In the genomic region with DNA sequence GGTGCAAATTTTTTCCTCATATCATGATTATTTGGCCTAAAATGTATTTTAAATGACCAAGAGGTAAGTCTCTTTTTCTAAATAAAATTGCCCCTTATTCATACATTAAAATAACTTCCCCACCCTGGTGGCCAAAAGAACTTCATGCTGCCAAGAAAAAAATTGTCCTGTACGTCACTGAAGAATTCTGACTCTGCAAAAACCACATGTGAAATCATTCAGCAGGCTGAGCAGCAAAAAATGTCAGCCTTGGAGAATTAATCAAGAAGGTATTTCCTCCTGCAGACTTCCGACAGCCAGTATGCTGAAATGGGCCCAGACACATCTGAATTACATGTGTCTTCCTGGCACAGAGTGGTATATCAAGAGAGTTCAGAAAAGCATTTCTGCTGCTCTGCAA, we compare ENCODE assay signal across 15 cellular contexts.
DNase-seq lines count a peak whose midpoint lies in the region; ATAC-seq and TF ChIP-seq lines count a peak whose summit lies in the region.
"Had no signal": no experiment of that assay in that cellular context is flagged by ENCODE, and none has a peak within 500 bp of the region (broad histone marks: within the 10 kb centered on the region; RNA-seq: fewer than 3 reads in every experiment).

No MANE protein-coding gene starts in this region.

- no peak overlapping the region for H2AFZ ChIP-seq in IMR-90 (replicated peaks; ENCODE audit: low read length, poor library complexity)

- no peaks in the 10 kb centered on the region for H3K27me3 ChIP-seq in IMR-90 (ENCODE audit: control insufficient read depth, insufficient read depth, low read length)
- no peaks in the 10 kb centered on the region for H3K27me3 ChIP-seq in effector memory CD4-positive, alpha-beta T cell (replicated peaks; ENCODE audit: control insufficient read depth, insufficient read depth, low read length, poor library complexity, severe bottlenecking)
- H3K27me3 ChIP-seq: BLaER1 had no signal

- H3K18ac ChIP-seq in IMR-90 (ENCODE audit: low read depth, low read length): no peak overlapping the region

- no peak overlapping the region for H3K9ac ChIP-seq in IMR-90 (ENCODE audit: low read depth, low read length)
- H3K9ac ChIP-seq: BLaER1 had no signal

- H3K79me1 ChIP-seq in IMR-90 (ENCODE audit: low read depth in 1 of 2, low read length in 2 of 2): no peaks in the 10 kb centered on the region

- POLR2A ChIA-PET in IMR-90 (lab: Charles Lee; ENCODE audit: unreplicated experiment): no interaction called here

- H2BK5ac ChIP-seq in IMR-90 (ENCODE audit: low read depth, low read length, poor library complexity, severe bottlenecking): no peak overlapping the region

- ATAC-seq in IMR-90 (ENCODE audit: low read depth): peak; percentile 27
- ATAC-seq: activated CD8-positive, alpha-beta T cell treated with anti-CD3 and anti-CD28 coated beads for 36 hours had no signal

- DNase-seq in AG09309 (ENCODE audit: low read depth): peak; percentile 82
- peak; percentile 72 for DNase-seq in IMR-90
- peak; percentile 70 for DNase-seq in dedifferentiated amniotic fluid mesenchymal stem cell (ENCODE audit: extremely low spot score)
- DNase-seq in left kidney (ENCODE audit: low read depth, low spot score): peak; percentile 18
- DNase-seq in middle frontal gyrus (ENCODE audit: extremely low spot score, low spot score): no peak
- DNase-seq in effector memory CD4-positive, alpha-beta T cell: no peak
- no peak for DNase-seq in T-helper 1 cell
- DNase-seq in activated T-cell treated with anti-CD3 and anti-CD28 coated beads, Interleukin-2, amount 50 U/mL, for 1 hour: no peak
- DNase-seq: activated CD8-positive, alpha-beta T cell treated with anti-CD3 and anti-CD28 coated beads for 36 hours; activated naive CD4-positive, alpha-beta T cell; glutamatergic neuron; occipital lobe; stimulated activated CD8-positive, alpha-beta memory T cell treated with anti-CD3 and anti-CD28 coated beads, Interleukin-4, amount 100 ng/mL, for 48 hours; T-helper 9 cell had no signal

- H3K27ac ChIP-seq in IMR-90 (ENCODE audit: insufficient read depth, low read length): no peak overlapping the region
- H3K27ac ChIP-seq in effector memory CD4-positive, alpha-beta T cell (ENCODE audit: insufficient read depth, low read length, poor library complexity, severe bottlenecking): no peak overlapping the region
- H3K27ac ChIP-seq: BLaER1 had no signal

- no peak overlapping the region for H4K5ac ChIP-seq in IMR-90 (ENCODE audit: low read depth, low read length)

- H2BK120ac ChIP-seq in IMR-90 (ENCODE audit: low read depth, low read length): no peak overlapping the region

- no peak overlapping the region for H2BK15ac ChIP-seq in IMR-90 (ENCODE audit: low read depth, low read length)

- TF ChIP-seq RAD21 in IMR-90 (IDR thresholded peaks at IDR 0.05; ENCODE audit: low read length): no peak

- TF ChIP-seq CTCF in AG09309 (IDR thresholded peaks at IDR 0.05; ENCODE audit: control insufficient read depth, insufficient read depth, low read depth, low read length, missing control alignments) (no peak), IMR-90 (conservative IDR thresholded peaks at IDR 0.05; ENCODE audit: low read depth, low read length) (no peak)

- H2BK20ac ChIP-seq in IMR-90 (ENCODE audit: low read depth, low read length): no peak overlapping the region

- H3K4ac ChIP-seq in IMR-90 (ENCODE audit: low read depth, low read length): no peak overlapping the region

- dilution Hi-C loops in IMR-90 (cut with HindIII; ENCODE audit: low sequenced_read_pairs, unreplicated experiment): no loop called here

- no peaks in the 10 kb centered on the region for H4K20me1 ChIP-seq in IMR-90 (ENCODE audit: insufficient read depth, low read length)
- H4K20me1 ChIP-seq: BLaER1 had no signal

- no TSS peak for BruUV-seq in IMR-90 (replicated peaks; lab: Mats Ljungman, UMichigan)

- CTCF ChIA-PET in IMR-90 (lab: Yijun Ruan, JAX): no interaction called here

- H3K9me1 ChIP-seq in IMR-90 (ENCODE audit: insufficient read depth, low read length): no peaks in the 10 kb centered on the region

- WGBS in IMR-90 (ENCODE audit: extremely low coverage in 2 of 2, insufficient read length in 1 of 2), 2 experiments: 0% methylated on average over 1 of the region's 2 CpGs; no CpG with 5 or more reads in 1 of the 2 experiments

- no peak overlapping the region for H3K56ac ChIP-seq in IMR-90 (ENCODE audit: extremely low read depth, insufficient read depth, low read length)

- no peak overlapping the region for H4K91ac ChIP-seq in IMR-90 (ENCODE audit: insufficient read depth, low read depth, low read length)

- intact Hi-C loops in IMR-90 (cut with micrococcal nuclease): no loop called here

- no peaks in the 10 kb centered on the region for H3K9me3 ChIP-seq in IMR-90 (ENCODE audit: control insufficient read depth, insufficient read depth, low read length)
- H3K9me3 ChIP-seq in effector memory CD4-positive, alpha-beta T cell (ENCODE audit: control insufficient read depth, low read length): no peaks in the 10 kb centered on the region

- in situ Hi-C loops in IMR-90 (cut with MboI; ENCODE audit: low sequenced_read_pairs): no loop called here

- no peak overlapping the region for H3K23ac ChIP-seq in IMR-90 (ENCODE audit: low read depth, low read length)

- H3K36me3 ChIP-seq in IMR-90 (ENCODE audit: control insufficient read depth, insufficient read depth, low read length): no peaks in the 10 kb centered on the region
- H3K36me3 ChIP-seq in effector memory CD4-positive, alpha-beta T cell (ENCODE audit: control insufficient read depth, insufficient read depth, low read length): no peaks in the 10 kb centered on the region
- H3K36me3 ChIP-seq: BLaER1 had no signal

- no peak overlapping the region for H3K4me3 ChIP-seq in AG09309 (ENCODE audit: control insufficient read depth, low read depth, low read length)
- no peak overlapping the region for H3K4me3 ChIP-seq in IMR-90 (ENCODE audit: insufficient read depth, low read depth, low read length)
- H3K4me3 ChIP-seq in effector memory CD4-positive, alpha-beta T cell (ENCODE audit: insufficient read depth, low read depth, low read length, poor library complexity, severe bottlenecking): no peak overlapping the region
- H3K4me3 ChIP-seq: BLaER1 had no signal

- H2AK9ac ChIP-seq in IMR-90 (replicated peaks; ENCODE audit: low read depth, low read length, poor library complexity): no peak overlapping the region

- no peak overlapping the region for H3K14ac ChIP-seq in IMR-90 (replicated peaks; ENCODE audit: low read depth, low read length)

- H3K4me1 ChIP-seq in IMR-90 (ENCODE audit: control insufficient read depth, insufficient read depth, low read length): peaks cover 3% of the 10 kb centered on the region
- H3K4me1 ChIP-seq in effector memory CD4-positive, alpha-beta T cell (ENCODE audit: control insufficient read depth, insufficient read depth, low read length, poor library complexity, severe bottlenecking): no peaks in the 10 kb centered on the region

- no peak overlapping the region for H4K8ac ChIP-seq in IMR-90 (ENCODE audit: low read depth in 2 of 2, low read length in 2 of 2)

- H2AK5ac ChIP-seq in IMR-90 (ENCODE audit: low read depth, low read length): no peak overlapping the region

- no peak for TF ChIP-seq POLR2A in IMR-90 (IDR thresholded peaks at IDR 0.05; ENCODE audit: low read depth, low read length)

- no peak overlapping the region for H3K4me2 ChIP-seq in IMR-90 (ENCODE audit: low read depth, low read length)
- H3K4me2 ChIP-seq: BLaER1 had no signal

TF ChIP-seq in IMR-90, 13 proteins besides CTCF, POLR2A, EP300 and RAD21:
- TF ChIP-seq MAFK (IDR thresholded peaks at IDR 0.05; ENCODE audit: low read depth, low read length) (peak; percentile 54), CEBPB (IDR thresholded peaks at IDR 0.05; ENCODE audit: low read depth, low read length) (no peak), SMC3 (IDR thresholded peaks at IDR 0.05; ENCODE audit: low read depth, low read length) (no peak)
- TF ChIP-seq, protein P1, sequence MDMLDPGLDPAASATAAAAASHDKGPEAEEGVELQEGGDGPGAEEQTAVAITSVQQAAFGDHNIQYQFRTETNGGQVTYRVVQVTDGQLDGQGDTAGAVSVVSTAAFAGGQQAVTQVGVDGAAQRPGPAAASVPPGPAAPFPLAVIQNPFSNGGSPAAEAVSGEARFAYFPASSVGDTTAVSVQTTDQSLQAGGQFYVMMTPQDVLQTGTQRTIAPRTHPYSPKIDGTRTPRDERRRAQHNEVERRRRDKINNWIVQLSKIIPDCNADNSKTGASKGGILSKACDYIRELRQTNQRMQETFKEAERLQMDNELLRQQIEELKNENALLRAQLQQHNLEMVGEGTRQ (IDR thresholded peaks at IDR 0.05; ENCODE audit: low read depth, low read length): no peak

Comparison
In these comparisons a context has a peak if more than half of its experiments do, and no peak if none do; other contexts are left out.
1. DNase-seq: peak in AG09309 (single experiment), IMR-90 (single experiment), dedifferentiated amniotic fluid mesenchymal stem cell (single experiment) and left kidney (single experiment); none in middle frontal gyrus (single experiment), effector memory CD4-positive, alpha-beta T cell (0 of 3), T-helper 1 cell (0 of 5) and activated T-cell treated with anti-CD3 and anti-CD28 coated beads, Interleukin-2, amount 50 U/mL, for 1 hour (single experiment).